8 cellular contexts compared by ENCODE assay signal in genomic region chr7:101362334-101363195, GRCh38. TPM values are rescaled to one million over a fixed set of nuclear protein-coding genes. Genes with fewer than 3 reads are reported as not detected.
DNase-seq lines count a peak whose midpoint lies in the region; ATAC-seq and TF ChIP-seq lines count a peak whose summit lies in the region.

Gene COL26A1 (plus strand): TSS chr7:101362875. CDS start chr7:101363033, 158 bp downstream.

- no peak within 1 kb of the TSS for H3K27ac Mint-ChIP-seq in activated CD4-positive, alpha-beta T cell treated with anti-CD3 and anti-CD28 coated beads for 36 hours

- 0 to 60% methylated on average over 2 to 11 of the region's 76 CpGs for WGBS in gastroesophageal sphincter (ENCODE audit: low coverage in 1 of 2), 2 donors

- no peak within 1 kb of the TSS for H3K4me3 Mint-ChIP-seq in activated CD4-positive, alpha-beta T cell treated with anti-CD3 and anti-CD28 coated beads for 36 hours

- peak within 1 kb of the TSS; percentile 36 to 54 for H3K4me3 ChIP-seq in gastroesophageal sphincter

- H3K36me3 Mint-ChIP-seq in activated CD4-positive, alpha-beta T cell treated with anti-CD3 and anti-CD28 coated beads for 36 hours (ENCODE audit: low read depth) = no peaks in the 10 kb centered on the region

- no peak for TF ChIP-seq POLR2A in gastroesophageal sphincter (IDR thresholded peaks at IDR 0.05)

- H3K36me3 ChIP-seq in gastroesophageal sphincter = no peaks in the 10 kb centered on the region

- H3K4me1 ChIP-seq in gastroesophageal sphincter = peaks cover 0 to 23% (median 19%) of the 10 kb centered on the region in 3 donors

- CTCF ChIA-PET in activated CD4-positive, alpha-beta T cell treated with anti-CD3 and anti-CD28 coated beads for 36 hours (lab: Charles Lee) = interaction anchor here (0.7 to 3.2 kb wide), 5 partner anchors 10 to 144 kb away, joined by 3 to 16 read pairs (median 3); no protein-coding TSS in a partner anchor

- no peak for ATAC-seq in activated CD4-positive, alpha-beta T cell treated with anti-CD3 and anti-CD28 coated beads for 36 hours
- ATAC-seq in gastroesophageal sphincter (peak; percentile 54), GM18511 (IDR thresholded peaks at IDR 0.05; ENCODE audit: unreplicated experiment) (no peak)

- H3K4me1 Mint-ChIP-seq in activated CD4-positive, alpha-beta T cell treated with anti-CD3 and anti-CD28 coated beads for 36 hours = peaks cover 3% of the 10 kb centered on the region

- no peak for TF ChIP-seq CTCF in gastroesophageal sphincter (IDR thresholded peaks at IDR 0.05)

- POLR2A ChIA-PET in activated CD4-positive, alpha-beta T cell treated with anti-CD3 and anti-CD28 coated beads for 36 hours (lab: Charles Lee) = no interaction called here

- peak; percentile 19 for DNase-seq in activated CD4-positive, alpha-beta T cell treated with anti-CD3 and anti-CD28 coated beads for 36 hours
- DNase-seq in activated CD4-positive, alpha-beta T cell treated with anti-CD3 and anti-CD28 coated beads for 4 hours = no peak
- DNase-seq in activated CD4-positive, alpha-beta T cell treated with anti-CD3 and anti-CD28 coated beads, Interleukin-2, amount 50 U/mL, for 1 hour = peak; percentile 6
- peak; percentile 17 for DNase-seq in occipital lobe (lab: John Stamatoyannopoulos, UW)
- no peak for DNase-seq in NCI-H1436 (lab: John Stamatoyannopoulos, UW)
- no peak for DNase-seq in putamen (ENCODE audit: low spot score)

- H3K9me3 Mint-ChIP-seq in activated CD4-positive, alpha-beta T cell treated with anti-CD3 and anti-CD28 coated beads for 36 hours (ENCODE audit: low read depth) = no peaks in the 10 kb centered on the region

- peaks cover 20% of the 10 kb centered on the region for H3K27me3 Mint-ChIP-seq in activated CD4-positive, alpha-beta T cell treated with anti-CD3 and anti-CD28 coated beads for 36 hours

- H3K27ac ChIP-seq in gastroesophageal sphincter = peak within 1 kb of the TSS in 1 of 4 donors; percentile 25

- intact Hi-C loops in activated CD4-positive, alpha-beta T cell treated with anti-CD3 and anti-CD28 coated beads for 36 hours (cut with DNase I, micrococcal nuclease) = no loop called here

- H3K9me3 ChIP-seq in gastroesophageal sphincter = no peaks in the 10 kb centered on the region

- H3K27me3 ChIP-seq in gastroesophageal sphincter = peaks cover 53% of the 10 kb centered on the region

- no peak for TF ChIP-seq EP300 in gastroesophageal sphincter (IDR thresholded peaks at IDR 0.05)

RNA-seq across cellular contexts. Expression of gene COL26A1, which starts in this region (rescaled TPM):
- total RNA-seq in activated CD4-positive, alpha-beta T cell treated with anti-CD3 and anti-CD28 coated beads for 36 hours = not detected
- total RNA-seq in gastroesophageal sphincter (not detected), occipital lobe (3.4 TPM)

Comparison
In these comparisons a context has a peak if more than half of its experiments do, and no peak if none do; other contexts are left out.
1. DNase-seq: peak in activated CD4-positive, alpha-beta T cell treated with anti-CD3 and anti-CD28 coated beads, Interleukin-2, amount 50 U/mL, for 1 hour (single experiment) and occipital lobe (single experiment); none in activated CD4-positive, alpha-beta T cell treated with anti-CD3 and anti-CD28 coated beads for 4 hours (0 of 2), NCI-H1436 (single experiment) and putamen (single experiment).
2. Peak in DNase-seq in activated CD4-positive, alpha-beta T cell treated with anti-CD3 and anti-CD28 coated beads for 36 hours; RNA of the gene not detected or under 1 TPM.
3. Peak in ATAC-seq and H3K4me3 ChIP-seq in gastroesophageal sphincter; RNA of the gene not detected or under 1 TPM.